Comparison of ENCODE assay signal across 8 cellular contexts in the genomic region with DNA sequence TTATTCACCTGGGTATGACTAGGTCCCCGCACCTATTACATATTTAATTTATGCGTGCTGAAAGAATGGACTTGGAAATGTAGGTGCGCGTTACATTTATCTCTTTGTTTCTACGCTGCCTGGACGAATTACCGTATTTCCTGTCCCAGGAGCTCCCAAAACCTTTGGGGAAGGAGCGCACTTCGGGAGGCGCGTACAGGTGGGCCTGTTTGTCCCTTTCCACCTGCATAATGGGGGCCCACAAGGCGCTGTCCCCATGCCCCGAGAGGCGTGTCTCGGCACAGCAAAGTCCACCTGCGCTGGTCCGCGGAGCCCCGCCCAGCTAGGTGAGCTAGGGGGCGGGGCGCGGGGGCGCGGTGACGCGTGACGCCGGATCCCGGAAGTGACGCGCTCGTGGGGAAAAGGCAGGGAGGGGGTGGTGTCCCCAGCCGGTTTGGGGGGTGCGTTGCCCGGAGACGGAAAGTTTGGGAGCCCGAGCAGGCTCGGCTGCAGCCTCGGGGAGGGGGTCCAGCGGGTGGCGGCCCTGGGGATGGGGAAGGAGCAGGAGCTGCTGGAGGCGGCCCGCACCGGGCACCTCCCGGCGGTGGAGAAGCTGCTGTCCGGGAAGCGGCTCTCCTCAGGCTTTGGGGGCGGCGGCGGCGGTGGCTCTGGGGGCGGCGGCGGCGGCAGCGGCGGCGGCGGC. TPM values are rescaled to one million over a fixed set of nuclear protein-coding genes. Genes with fewer than 3 reads are reported as not detected.
DNase-seq lines count a peak whose midpoint lies in the region; ATAC-seq, FAIRE-seq and TF ChIP-seq lines count a peak whose summit lies in the region.

A gene with protein sequence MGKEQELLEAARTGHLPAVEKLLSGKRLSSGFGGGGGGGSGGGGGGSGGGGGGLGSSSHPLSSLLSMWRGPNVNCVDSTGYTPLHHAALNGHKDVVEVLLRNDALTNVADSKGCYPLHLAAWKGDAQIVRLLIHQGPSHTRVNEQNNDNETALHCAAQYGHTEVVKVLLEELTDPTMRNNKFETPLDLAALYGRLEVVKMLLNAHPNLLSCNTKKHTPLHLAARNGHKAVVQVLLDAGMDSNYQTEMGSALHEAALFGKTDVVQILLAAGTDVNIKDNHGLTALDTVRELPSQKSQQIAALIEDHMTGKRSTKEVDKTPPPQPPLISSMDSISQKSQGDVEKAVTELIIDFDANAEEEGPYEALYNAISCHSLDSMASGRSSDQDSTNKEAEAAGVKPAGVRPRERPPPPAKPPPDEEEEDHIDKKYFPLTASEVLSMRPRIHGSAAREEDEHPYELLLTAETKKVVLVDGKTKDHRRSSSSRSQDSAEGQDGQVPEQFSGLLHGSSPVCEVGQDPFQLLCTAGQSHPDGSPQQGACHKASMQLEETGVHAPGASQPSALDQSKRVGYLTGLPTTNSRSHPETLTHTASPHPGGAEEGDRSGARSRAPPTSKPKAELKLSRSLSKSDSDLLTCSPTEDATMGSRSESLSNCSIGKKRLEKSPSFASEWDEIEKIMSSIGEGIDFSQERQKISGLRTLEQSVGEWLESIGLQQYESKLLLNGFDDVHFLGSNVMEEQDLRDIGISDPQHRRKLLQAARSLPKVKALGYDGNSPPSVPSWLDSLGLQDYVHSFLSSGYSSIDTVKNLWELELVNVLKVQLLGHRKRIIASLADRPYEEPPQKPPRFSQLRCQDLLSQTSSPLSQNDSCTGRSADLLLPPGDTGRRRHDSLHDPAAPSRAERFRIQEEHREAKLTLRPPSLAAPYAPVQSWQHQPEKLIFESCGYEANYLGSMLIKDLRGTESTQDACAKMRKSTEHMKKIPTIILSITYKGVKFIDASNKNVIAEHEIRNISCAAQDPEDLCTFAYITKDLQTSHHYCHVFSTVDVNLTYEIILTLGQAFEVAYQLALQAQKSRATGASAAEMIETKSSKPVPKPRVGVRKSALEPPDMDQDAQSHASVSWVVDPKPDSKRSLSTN (plus strand): TSS at position 382 of the 682 bp plus-strand sequence. CDS start 148 bp downstream, at position 530.

- peak; percentile 48 for ATAC-seq in HG03066 (IDR thresholded peaks at IDR 0.05; ENCODE audit: low read depth, unreplicated experiment)

- TF ChIP-seq POLR2A in GM12892 (IDR thresholded peaks at IDR 0.05; ENCODE audit: low read depth, low read length) = no peak

- H3K4me3 Mint-ChIP-seq in activated CD4-positive, alpha-beta memory T cell treated with anti-CD3 and anti-CD28 coated beads, Interleukin-2, amount 10 ng/mL, durations not matched to agents 7 days and 5 days = peak within 1 kb of the TSS; percentile 99

- H3K27me3 Mint-ChIP-seq in activated CD4-positive, alpha-beta memory T cell treated with anti-CD3 and anti-CD28 coated beads, Interleukin-2, amount 10 ng/mL, durations not matched to agents 7 days and 5 days = peaks cover 6% of the 10 kb centered on the region

- CTCF ChIA-PET in activated CD4-positive, alpha-beta memory T cell treated with anti-CD3 and anti-CD28 coated beads, Interleukin-2, amount 10 ng/mL, durations not matched to agents 7 days and 5 days (lab: Charles Lee) = interaction anchor here (0.9 to 2.7 kb wide), 7 partner anchors 12 to 1138 kb away, joined by 3 to 12 read pairs (median 4); partner anchors contain the start of genes BLTP3A, MAPK14 and SNRPC

- H3K36me3 Mint-ChIP-seq in activated CD4-positive, alpha-beta memory T cell treated with anti-CD3 and anti-CD28 coated beads, Interleukin-2, amount 10 ng/mL, durations not matched to agents 7 days and 5 days (ENCODE audit: low read depth) = peaks cover 15% of the 10 kb centered on the region

- H3K9me3 Mint-ChIP-seq in activated CD4-positive, alpha-beta memory T cell treated with anti-CD3 and anti-CD28 coated beads, Interleukin-2, amount 10 ng/mL, durations not matched to agents 7 days and 5 days = peaks cover 3% of the 10 kb centered on the region

- H3K4me1 Mint-ChIP-seq in activated CD4-positive, alpha-beta memory T cell treated with anti-CD3 and anti-CD28 coated beads, Interleukin-2, amount 10 ng/mL, durations not matched to agents 7 days and 5 days = peaks cover 46% of the 10 kb centered on the region

- FAIRE-seq in GM12892 (lab: Jason Lieb, UNC) = peak; percentile 72
- FAIRE-seq in RCC 7860 (lab: Jason Lieb, UNC) = no peak

- POLR2A ChIA-PET in activated CD4-positive, alpha-beta memory T cell treated with anti-CD3 and anti-CD28 coated beads, Interleukin-2, amount 10 ng/mL, durations not matched to agents 7 days and 5 days (lab: Charles Lee) = interaction anchor here (0.7 to 3.5 kb wide), 18 partner anchors 8 to 1139 kb away, joined by 3 to 27 read pairs (median 8); partner anchors contain the start of genes BLTP3A, ILRUN, RPS10 and SNRPC

- peak within 1 kb of the TSS; percentile 98 for H3K27ac Mint-ChIP-seq in activated CD4-positive, alpha-beta memory T cell treated with anti-CD3 and anti-CD28 coated beads, Interleukin-2, amount 10 ng/mL, durations not matched to agents 7 days and 5 days

- DNase-seq in GM12892 (ENCODE audit: insufficient read length) = peak; percentile 71
- peak; percentile 95 for DNase-seq in NCI-H69 (lab: John Stamatoyannopoulos, UW)
- peak; percentile 89 for DNase-seq in activated CD4-positive, alpha-beta memory T cell treated with anti-CD3 and anti-CD28 coated beads, Interleukin-2, amount 10 ng/mL, durations not matched to agents 7 days and 5 days
- peak; percentile 89 for DNase-seq in ecto neural progenitor cell (ENCODE audit: low spot score)
- peak; percentile 43 to 74 for DNase-seq in lung microvascular endothelial cell (ENCODE audit: low read depth in 2 of 2)
- peak; percentile 80 to 86 (median 85) for DNase-seq in stimulated activated CD4-positive, alpha-beta T cell treated with anti-CD3 and anti-CD28 coated beads, TNF-alpha, amount 100 ng/mL, for 24 hours (ENCODE audit: low read depth in 3 of 3)
- no peak for DNase-seq in RCC 7860 (ENCODE audit: low spot score)

RNA-seq across cellular contexts. Expression of the gene that starts here (rescaled TPM):
- polyA plus RNA-seq in GM12892 (2012; ENCODE audit: missing spikeins) = 2.4 TPM
- 1 to 10 TPM; 8.8 to 9.5 TPM for total RNA-seq in activated CD4-positive, alpha-beta memory T cell treated with anti-CD3 and anti-CD28 coated beads, Interleukin-2, amount 10 ng/mL, durations not matched to agents 7 days and 5 days
- 13.7 and 35.1 TPM in 2 replicates for total RNA-seq in lung microvascular endothelial cell
